14 cellular contexts compared by ENCODE assay signal in genomic region chr11:114316980-114317675, GRCh38. TPM values are rescaled to one million over a fixed set of nuclear protein-coding genes. Genes with fewer than 3 reads are reported as not detected.
DNase-seq lines count a peak whose midpoint lies in the region; ATAC-seq, FAIRE-seq and TF ChIP-seq lines count a peak whose summit lies in the region.
"Had no signal": no experiment of that assay in that cellular context is flagged by ENCODE, and none has a peak within 500 bp of the region (broad histone marks: within the 10 kb centered on the region; RNA-seq: fewer than 3 reads in every experiment).

No MANE protein-coding gene starts in this region.

- intact Hi-C loops in sigmoid colon (cut with DNase I) = no loop called here

- TF ChIP-seq POLR2A in A549 (IDR thresholded peaks at IDR 0.05; ENCODE audit: low read length) (no peak), sigmoid colon (IDR thresholded peaks at IDR 0.05) (no peak)

- ATAC-seq in A549 (no peak), SK-N-SH treated with all-trans-retinoic acid at 6 μM for 48 hours (peak; percentile 35), HG03439 (IDR thresholded peaks at IDR 0.05; ENCODE audit: unreplicated experiment) (no peak), T-helper 17 cell (no peak)

- H3K9me3 ChIP-seq in A549 (no peaks in the 10 kb centered on the region), sigmoid colon (no peaks in the 10 kb centered on the region), T-helper 17 cell (ENCODE audit: control insufficient read depth, low read length, poor library complexity, severe bottlenecking) (no peaks in the 10 kb centered on the region)
- H3K9me3 ChIP-seq: prostate gland had no signal

- H3K4me1 ChIP-seq in A549 (peaks cover 91% of the 10 kb centered on the region), sigmoid colon (peaks cover 0 to 10% (median 5%) of the 10 kb centered on the region in 4 donors)

- peaks cover 18% of the 10 kb centered on the region for H3K4me1 Mint-ChIP-seq in T-helper 17 cell
- peaks cover 22% of the 10 kb centered on the region for H3K4me1 Mint-ChIP-seq in activated T-cell treated with anti-CD3 and anti-CD28 coated beads, Interleukin-2, amount 50 U/mL, for 24 hours (ENCODE audit: low read depth)

- no peak for DNase-seq in A549 (ENCODE audit: low read depth in 1 of 2, low spot score in 1 of 2)
- DNase-seq in fibroblast of the aortic adventitia (ENCODE audit: low read depth) = peak; percentile 83
- DNase-seq in sigmoid colon = peak; percentile 80
- no peak for DNase-seq in SIG-M5 treated with dmso at 0.1 percent for 504 hours (lab: John Stamatoyannopoulos, UW; ENCODE audit: unreplicated experiment)
- DNase-seq in T-helper 17 cell = no peak
- DNase-seq in activated T-cell treated with anti-CD3 and anti-CD28 coated beads, Interleukin-2, amount 50 U/mL, for 24 hours = no peak
- DNase-seq: effector CD4-positive, alpha-beta T cell; kidney glomerular epithelial cell; stimulated activated naive CD4-positive, alpha-beta T cell treated with Interleukin-2 at 50 U/mL for 16 hours; T-helper 2 cell had no signal

- H3K27ac ChIP-seq in A549 = peak overlapping the region; percentile 87 to 92
- peak overlapping the region; percentile 4 to 42 (median 12) for H3K27ac ChIP-seq in sigmoid colon

- WGBS in A549 (ENCODE audit: missing lambda C conversion rate) = 83% methylated on average over 5 of the region's 5 CpGs
- WGBS in sigmoid colon, 2 donors = 84 to 87% methylated on average over 5 of the region's 5 CpGs

- H3K4me3 Mint-ChIP-seq in T-helper 17 cell = no peak overlapping the region
- H3K4me3 Mint-ChIP-seq in activated T-cell treated with anti-CD3 and anti-CD28 coated beads, Interleukin-2, amount 50 U/mL, for 24 hours = no peak overlapping the region

- no peaks in the 10 kb centered on the region for H3K27me3 ChIP-seq in sigmoid colon

- no peak for TF ChIP-seq RAD21 in A549 (conservative IDR thresholded peaks at IDR 0.05 in 1 of 2, IDR thresholded peaks at IDR 0.05 in 1 of 2)

- FAIRE-seq in A549 (lab: Jason Lieb, UNC) = no peak

- POLR2A ChIA-PET in A549 (lab: Yijun Ruan, JAX) = interaction anchor here (2.7 kb wide), 1 partner anchor 21 kb away, joined by 12 read pairs; the partner anchor contains the start of gene NNMT

- no peak overlapping the region for H3K27ac Mint-ChIP-seq in T-helper 17 cell
- H3K27ac Mint-ChIP-seq in activated T-cell treated with anti-CD3 and anti-CD28 coated beads, Interleukin-2, amount 50 U/mL, for 24 hours = no peak overlapping the region
- H3K27ac Mint-ChIP-seq: activated T-helper 1 cell treated with anti-CD3 and anti-CD28 coated beads, Interleukin-12 subunit alpha, Interleukin-12 subunit beta, Interleukin-2, Interleukin-4 antibody, amounts not matched to agents 30 ng/mL and 10 ng/mL and 1 ng/mL, durations not matched to agents 14 hours and 24 hours and 36 hours had no signal

- CTCF ChIA-PET in A549 (lab: Yijun Ruan, JAX) = interaction anchor here (0.8 to 2.4 kb wide), 6 partner anchors 10 to 278 kb away, joined by 3 to 12 read pairs (median 3); no protein-coding TSS in a partner anchor

- no peaks in the 10 kb centered on the region for H3K9me3 Mint-ChIP-seq in activated T-cell treated with anti-CD3 and anti-CD28 coated beads, Interleukin-2, amount 50 U/mL, for 24 hours
- H3K9me3 Mint-ChIP-seq: activated T-helper 1 cell treated with anti-CD3 and anti-CD28 coated beads, Interleukin-12 subunit alpha, Interleukin-12 subunit beta, Interleukin-2, Interleukin-4 antibody, amounts not matched to agents 30 ng/mL and 10 ng/mL and 1 ng/mL, durations not matched to agents 14 hours and 24 hours and 36 hours had no signal

- H3K36me3 Mint-ChIP-seq in T-helper 17 cell (ENCODE audit: low read depth) = peaks cover 5% of the 10 kb centered on the region
- no peaks in the 10 kb centered on the region for H3K36me3 Mint-ChIP-seq in activated T-cell treated with anti-CD3 and anti-CD28 coated beads, Interleukin-2, amount 50 U/mL, for 24 hours (ENCODE audit: low read depth)

- TF ChIP-seq EP300 in A549 (IDR thresholded peaks at IDR 0.05) (no peak), sigmoid colon (IDR thresholded peaks at IDR 0.05) (no peak)

- TF ChIP-seq CTCF in A549 (IDR thresholded peaks at IDR 0.05) (no peak), fibroblast of the aortic adventitia (IDR thresholded peaks at IDR 0.05; ENCODE audit: insufficient read depth, low read length) (no peak), sigmoid colon (IDR thresholded peaks at IDR 0.05) (no peak)

- peaks cover 2 to 20% (median 9%) of the 10 kb centered on the region in 4 donors for H3K36me3 ChIP-seq in sigmoid colon

- H3K4me2 ChIP-seq in A549 = peak overlapping the region; percentile 23; the same call in 2 of the 3 replicates

- no peak overlapping the region for H3K4me3 ChIP-seq in A549
- no peak overlapping the region for H3K4me3 ChIP-seq in fibroblast of the aortic adventitia (ENCODE audit: low read depth, low read length)
- no peak overlapping the region for H3K4me3 ChIP-seq in sigmoid colon
- H3K4me3 ChIP-seq: prostate gland had no signal

- peaks cover 54% of the 10 kb centered on the region for H3K27me3 Mint-ChIP-seq in T-helper 17 cell
- H3K27me3 Mint-ChIP-seq in activated T-cell treated with anti-CD3 and anti-CD28 coated beads, Interleukin-2, amount 50 U/mL, for 24 hours = peaks cover 10% of the 10 kb centered on the region

TF ChIP-seq in A549, 52 proteins besides CTCF, POLR2A, EP300 and RAD21 (continues in another document):
- TF ChIP-seq HOXA7 (CRISPR knock-in tag; IDR thresholded peaks at IDR 0.05) (no peak), HES2 (IDR thresholded peaks at IDR 0.05) (no peak), FOSL2 (IDR thresholded peaks at IDR 0.05) (no peak), FOSL2 (CRISPR knock-in tag; IDR thresholded peaks at IDR 0.05) (no peak), NFE2L2 (conservative IDR thresholded peaks at IDR 0.05; ENCODE audit: low read length) (no peak), FOXS1 (CRISPR knock-in tag; IDR thresholded peaks at IDR 0.05) (no peak), HEYL (CRISPR knock-in tag; IDR thresholded peaks at IDR 0.05) (no peak)
- TF ChIP-seq, protein P1, sequence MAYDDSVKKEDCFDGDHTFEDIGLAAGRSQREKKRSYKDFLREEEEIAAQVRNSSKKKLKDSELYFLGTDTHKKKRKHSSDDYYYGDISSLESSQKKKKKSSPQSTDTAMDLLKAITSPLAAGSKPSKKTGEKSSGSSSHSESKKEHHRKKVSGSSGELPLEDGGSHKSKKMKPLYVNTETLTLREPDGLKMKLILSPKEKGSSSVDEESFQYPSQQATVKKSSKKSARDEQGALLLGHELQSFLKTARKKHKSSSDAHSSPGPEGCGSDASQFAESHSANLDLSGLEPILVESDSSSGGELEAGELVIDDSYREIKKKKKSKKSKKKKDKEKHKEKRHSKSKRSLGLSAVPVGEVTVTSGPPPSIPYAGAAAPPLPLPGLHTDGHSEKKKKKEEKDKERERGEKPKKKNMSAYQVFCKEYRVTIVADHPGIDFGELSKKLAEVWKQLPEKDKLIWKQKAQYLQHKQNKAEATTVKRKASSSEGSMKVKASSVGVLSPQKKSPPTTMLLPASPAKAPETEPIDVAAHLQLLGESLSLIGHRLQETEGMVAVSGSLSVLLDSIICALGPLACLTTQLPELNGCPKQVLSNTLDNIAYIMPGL (CRISPR knock-in tag; IDR thresholded peaks at IDR 0.05; ENCODE audit: borderline replicate concordance) = no peak

TF ChIP-seq in SK-N-SH treated with all-trans-retinoic acid at 6 μM for 48 hours, 23 proteins besides CTCF, POLR2A, EP300 and RAD21 (continues in another document):
- TF ChIP-seq ISL1 (CRISPR knock-in tag; IDR thresholded peaks at IDR 0.05) (no peak), ZFP30 (CRISPR knock-in tag; IDR thresholded peaks at IDR 0.05) (no peak), TOX (CRISPR knock-in tag; IDR thresholded peaks at IDR 0.05; ENCODE audit: borderline replicate concordance) (no peak), ZC3H10 (CRISPR knock-in tag; IDR thresholded peaks at IDR 0.05) (no peak), ZNF70 (CRISPR knock-in tag; IDR thresholded peaks at IDR 0.05) (no peak), ZNF565 (CRISPR knock-in tag; conservative IDR thresholded peaks at IDR 0.05; ENCODE audit: low read depth) (no peak), BACH2 (CRISPR knock-in tag; IDR thresholded peaks at IDR 0.05; ENCODE audit: borderline replicate concordance) (no peak)
- TF ChIP-seq, protein P2, sequence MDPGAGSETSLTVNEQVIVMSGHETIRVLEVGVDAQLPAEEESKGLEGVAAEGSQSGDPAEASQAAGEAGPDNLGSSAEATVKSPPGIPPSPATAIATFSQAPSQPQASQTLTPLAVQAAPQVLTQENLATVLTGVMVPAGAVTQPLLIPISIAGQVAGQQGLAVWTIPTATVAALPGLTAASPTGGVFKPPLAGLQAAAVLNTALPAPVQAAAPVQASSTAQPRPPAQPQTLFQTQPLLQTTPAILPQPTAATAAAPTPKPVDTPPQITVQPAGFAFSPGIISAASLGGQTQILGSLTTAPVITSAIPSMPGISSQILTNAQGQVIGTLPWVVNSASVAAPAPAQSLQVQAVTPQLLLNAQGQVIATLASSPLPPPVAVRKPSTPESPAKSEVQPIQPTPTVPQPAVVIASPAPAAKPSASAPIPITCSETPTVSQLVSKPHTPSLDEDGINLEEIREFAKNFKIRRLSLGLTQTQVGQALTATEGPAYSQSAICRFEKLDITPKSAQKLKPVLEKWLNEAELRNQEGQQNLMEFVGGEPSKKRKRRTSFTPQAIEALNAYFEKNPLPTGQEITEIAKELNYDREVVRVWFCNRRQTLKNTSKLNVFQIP (CRISPR knock-in tag; IDR thresholded peaks at IDR 0.05; ENCODE audit: borderline replicate concordance, low read depth) = no peak
- TF ChIP-seq, protein P3, sequence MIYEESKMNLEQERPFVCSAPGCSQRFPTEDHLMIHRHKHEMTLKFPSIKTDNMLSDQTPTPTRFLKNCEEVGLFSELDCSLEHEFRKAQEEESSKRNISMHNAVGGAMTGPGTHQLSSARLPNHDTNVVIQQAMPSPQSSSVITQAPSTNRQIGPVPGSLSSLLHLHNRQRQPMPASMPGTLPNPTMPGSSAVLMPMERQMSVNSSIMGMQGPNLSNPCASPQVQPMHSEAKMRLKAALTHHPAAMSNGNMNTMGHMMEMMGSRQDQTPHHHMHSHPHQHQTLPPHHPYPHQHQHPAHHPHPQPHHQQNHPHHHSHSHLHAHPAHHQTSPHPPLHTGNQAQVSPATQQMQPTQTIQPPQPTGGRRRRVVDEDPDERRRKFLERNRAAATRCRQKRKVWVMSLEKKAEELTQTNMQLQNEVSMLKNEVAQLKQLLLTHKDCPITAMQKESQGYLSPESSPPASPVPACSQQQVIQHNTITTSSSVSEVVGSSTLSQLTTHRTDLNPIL (CRISPR knock-in tag; IDR thresholded peaks at IDR 0.05; ENCODE audit: low read depth) = no peak

RNA-seq across cellular contexts. Expression of gene NNMT, which starts 20.9 kb away (rescaled TPM):
- 285 and 296 TPM in 2 replicates for polyA plus RNA-seq in A549 (2011; rRNA removed)
- polyA plus RNA-seq in A549 (2012; cell fraction: cytosol; rRNA removed) = 196 and 199 TPM in 2 replicates
- polyA plus RNA-seq in A549 (2012; cell fraction: nucleus; rRNA removed) = 179 and 198 TPM in 2 replicates
- polyA plus RNA-seq in A549 (2017; fragmentation: RNase III; extraction: RNeasy Plus Mini Kit Qiagen cat#74134 plus additional on column Dnase treatment) = 295 to 421 TPM (median 390 TPM) in 3 replicates
- 123 and 152 TPM in 2 replicates for polyA minus RNA-seq in A549 (2011; rRNA and poly(A)+ RNA removed)
- 178 and 2,246 TPM in 2 replicates for total RNA-seq in fibroblast of the aortic adventitia (ENCODE audit: low replicate concordance)
- total RNA-seq in sigmoid colon = 100 to 1,000 TPM; 126 to 960 (median 409) TPM
- 100 to 1,000 TPM in 2 of 3 donors, 10 to 100 TPM in 1; 28.0 to 208 (median 201) TPM for polyA plus RNA-seq in sigmoid colon
- not detected for total RNA-seq in T-helper 17 cell
- total RNA-seq: activated T-helper 1 cell treated with anti-CD3 and anti-CD28 coated beads, Interleukin-12 subunit alpha, Interleukin-12 subunit beta, Interleukin-2, Interleukin-4 antibody, amounts not matched to agents 30 ng/mL and 10 ng/mL and 1 ng/mL, durations not matched to agents 14 hours and 24 hours and 36 hours had no signal

Comparison
In these comparisons a context has a peak if more than half of its experiments do, and no peak if none do; other contexts are left out.
1. DNase-seq: peak in fibroblast of the aortic adventitia (single experiment) and sigmoid colon (single experiment); none in A549 (0 of 2), SIG-M5 treated with dmso at 0.1 percent for 504 hours (single experiment), T-helper 17 cell (0 of 3) and activated T-cell treated with anti-CD3 and anti-CD28 coated beads, Interleukin-2, amount 50 U/mL, for 24 hours (single experiment).
2. RNA of gene NNMT, which starts 20.9 kb away (total RNA-seq): 126 to 960 TPM in sigmoid colon and 178 to 2,246 TPM in fibroblast of the aortic adventitia; not detected in T-helper 17 cell; every median in the first group is over 100 times any median in the second.